8 cellular contexts compared by ENCODE assay signal in the genomic region with DNA sequence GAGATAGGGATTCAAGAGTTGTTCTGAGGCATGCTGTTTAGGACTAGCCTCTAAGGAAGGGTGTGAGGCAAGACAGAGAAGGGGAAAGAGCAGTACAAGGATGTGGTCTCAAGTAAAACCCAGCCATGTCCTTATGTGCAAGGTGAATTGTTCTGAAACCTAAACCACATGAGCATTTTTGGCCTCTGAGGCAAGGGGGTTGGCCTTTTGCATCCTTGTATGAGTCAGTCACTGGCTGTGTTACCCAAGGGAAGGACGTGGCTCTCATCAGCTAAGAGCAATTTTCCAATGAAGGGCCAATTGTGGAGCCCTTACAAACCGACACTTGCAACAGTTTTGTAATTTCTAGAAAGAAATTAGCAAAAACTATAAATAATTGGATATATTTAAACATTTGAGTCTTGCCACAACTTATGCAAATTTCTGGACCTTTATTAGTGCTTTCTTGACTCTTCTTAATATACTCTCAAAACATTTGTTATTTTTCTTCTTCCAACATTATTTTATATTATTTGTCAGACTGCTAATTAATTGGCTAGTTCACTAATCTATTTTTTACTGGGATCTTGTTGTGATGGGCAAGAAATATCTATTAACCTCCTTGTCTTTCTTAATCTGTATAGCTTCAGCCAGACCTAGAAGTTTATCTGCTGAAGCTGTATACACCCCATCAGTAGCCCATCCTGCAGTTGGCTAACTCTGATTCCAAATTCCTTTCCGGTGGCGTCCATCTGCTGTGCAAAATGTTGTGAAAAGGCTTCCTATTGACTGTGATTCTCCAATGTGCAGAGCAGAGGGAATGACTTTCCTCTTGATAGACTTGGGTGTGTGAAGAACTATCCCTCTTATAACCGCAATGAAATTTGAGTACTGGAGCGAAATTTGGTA.
DNase-seq lines count a peak whose midpoint lies in the region; ATAC-seq and TF ChIP-seq lines count a peak whose summit lies in the region.

No MANE protein-coding gene starts in this region.

- H3K9me2 ChIP-seq in GM23338 (ENCODE audit: insufficient read depth) (no peaks in the 10 kb centered on the region), Loucy (replicated peaks; ENCODE audit: low read depth, low read length) (no peaks in the 10 kb centered on the region)

- POLR2A ChIA-PET in naive thymus-derived CD8-positive, alpha-beta T cell (lab: Charles Lee), result no interaction called here

- no peak overlapping the region for H3K4me2 ChIP-seq in GM23338
- H3K4me2 ChIP-seq in Loucy (ENCODE audit: low read depth, low read length, poor library complexity, severe bottlenecking), result peak overlapping the region; percentile 42

- DNase-seq in GM23338 (ENCODE audit: low spot score), result no peak
- peak; percentile 65 for DNase-seq in fibroblast of the aortic adventitia (ENCODE audit: low read depth)
- DNase-seq in NCI-H510A treated with DMSO at 0.1 percent for 48 hours (lab: John Stamatoyannopoulos, UW), result no peak
- DNase-seq in KBM-7, result no peak
- no peak for DNase-seq in naive thymus-derived CD8-positive, alpha-beta T cell
- DNase-seq in central memory CD4-positive, alpha-beta T cell, result no peak

- H3K27ac Mint-ChIP-seq in GM23338, result no peak overlapping the region
- no peak overlapping the region for H3K27ac Mint-ChIP-seq in naive thymus-derived CD8-positive, alpha-beta T cell

- peak overlapping the region; percentile 65 for H2AFZ ChIP-seq in GM23338
- peak overlapping the region; percentile 3; the same call in 1 of the 2 replicates for H2AFZ ChIP-seq in Loucy (ENCODE audit: low read length)

- no peak overlapping the region for H3K9ac ChIP-seq in Loucy (ENCODE audit: low read depth, low read length, poor library complexity, severe bottlenecking)

- no peak overlapping the region for H3K27ac ChIP-seq in GM23338 (ENCODE audit: low read depth)

- no peaks in the 10 kb centered on the region for H3K4me1 ChIP-seq in GM23338 (ENCODE audit: insufficient read depth)
- H3K4me1 ChIP-seq in Loucy (ENCODE audit: insufficient read depth, low read length, poor library complexity, severe bottlenecking), result peaks cover 28% of the 10 kb centered on the region

- in situ Hi-C loops in KBM-7 (cut with MboI; ENCODE audit: low pct_unique_long_range_greater_than_20kb, low sequenced_read_pairs), result no loop called here

- H3K4me1 Mint-ChIP-seq in GM23338, result peaks cover 4% of the 10 kb centered on the region; the same call in 1 of the 3 replicates
- no peaks in the 10 kb centered on the region for H3K4me1 Mint-ChIP-seq in naive thymus-derived CD8-positive, alpha-beta T cell

- no peaks in the 10 kb centered on the region for H3K36me3 Mint-ChIP-seq in GM23338 (ENCODE audit: low read depth)
- no peaks in the 10 kb centered on the region for H3K36me3 Mint-ChIP-seq in naive thymus-derived CD8-positive, alpha-beta T cell

- H3K4me3 ChIP-seq in GM23338 (no peak overlapping the region), Loucy (ENCODE audit: low read length, poor library complexity, severe bottlenecking) (no peak overlapping the region), fibroblast of the aortic adventitia (ENCODE audit: low read depth, low read length) (no peak overlapping the region)

- H3K4me3 Mint-ChIP-seq in GM23338, result no peak overlapping the region
- no peak overlapping the region for H3K4me3 Mint-ChIP-seq in naive thymus-derived CD8-positive, alpha-beta T cell

- no peaks in the 10 kb centered on the region for H3K79me2 ChIP-seq in GM23338 (replicated peaks; ENCODE audit: insufficient read depth)
- H3K79me2 ChIP-seq in Loucy (ENCODE audit: insufficient read depth, low read length), result no peaks in the 10 kb centered on the region

- H3K36me3 ChIP-seq in GM23338 (ENCODE audit: insufficient read depth), result no peaks in the 10 kb centered on the region
- H3K36me3 ChIP-seq in Loucy (ENCODE audit: insufficient read depth, low read length), result no peaks in the 10 kb centered on the region

- no peaks in the 10 kb centered on the region for H3K9me3 ChIP-seq in Loucy (ENCODE audit: insufficient read depth, low read depth, low read length)

- no peaks in the 10 kb centered on the region for H3K9me3 Mint-ChIP-seq in GM23338
- no peaks in the 10 kb centered on the region for H3K9me3 Mint-ChIP-seq in naive thymus-derived CD8-positive, alpha-beta T cell

- TF ChIP-seq CTCF in GM23338 (conservative IDR thresholded peaks at IDR 0.05; ENCODE audit: low read depth in 2 of 2) (no peak), Loucy (conservative IDR thresholded peaks at IDR 0.05; ENCODE audit: low read length) (no peak), fibroblast of the aortic adventitia (IDR thresholded peaks at IDR 0.05; ENCODE audit: insufficient read depth, low read length) (no peak)

- no peaks in the 10 kb centered on the region for H3K27me3 Mint-ChIP-seq in GM23338 (ENCODE audit: insufficient read depth, low read depth, poor library complexity)
- H3K27me3 Mint-ChIP-seq in naive thymus-derived CD8-positive, alpha-beta T cell, result peaks cover 0 to 5% (median 0%) of the 10 kb centered on the region in 5 donors

- H4K20me1 ChIP-seq in GM23338 (replicated peaks; ENCODE audit: insufficient read depth) (no peaks in the 10 kb centered on the region), Loucy (ENCODE audit: insufficient read depth, low read length, poor library complexity, severe bottlenecking) (no peaks in the 10 kb centered on the region)

- peak; percentile 97 for ATAC-seq in GM18508 (IDR thresholded peaks at IDR 0.05; ENCODE audit: insufficient read depth, unreplicated experiment)
- no peak for ATAC-seq in GM23338
- no peak for ATAC-seq in naive thymus-derived CD8-positive, alpha-beta T cell

- no peaks in the 10 kb centered on the region for H3K27me3 ChIP-seq in GM23338 (ENCODE audit: insufficient read depth)
- no peaks in the 10 kb centered on the region for H3K27me3 ChIP-seq in Loucy (ENCODE audit: insufficient read depth, low read length, poor library complexity, severe bottlenecking)

- H3F3A ChIP-seq in GM23338 (replicated peaks; ENCODE audit: low read depth), result no peaks in the 10 kb centered on the region
- H3F3A ChIP-seq in Loucy (ENCODE audit: low read depth), result no peaks in the 10 kb centered on the region

TF ChIP-seq in GM23338, 12 proteins besides CTCF, POLR2A, EP300 and RAD21:
- no peak for TF ChIP-seq NANOG (IDR thresholded peaks at IDR 0.05; ENCODE audit: borderline replicate concordance)
- TF ChIP-seq JUNB (IDR thresholded peaks at IDR 0.05; ENCODE audit: unreplicated experiment), result no peak
- TF ChIP-seq EZH2phosphoT487 (IDR thresholded peaks at IDR 0.05; ENCODE audit: unreplicated experiment), result no peak
TF ChIP-seq in GM23338: peak in this region for 0.
